In the genomic region with DNA sequence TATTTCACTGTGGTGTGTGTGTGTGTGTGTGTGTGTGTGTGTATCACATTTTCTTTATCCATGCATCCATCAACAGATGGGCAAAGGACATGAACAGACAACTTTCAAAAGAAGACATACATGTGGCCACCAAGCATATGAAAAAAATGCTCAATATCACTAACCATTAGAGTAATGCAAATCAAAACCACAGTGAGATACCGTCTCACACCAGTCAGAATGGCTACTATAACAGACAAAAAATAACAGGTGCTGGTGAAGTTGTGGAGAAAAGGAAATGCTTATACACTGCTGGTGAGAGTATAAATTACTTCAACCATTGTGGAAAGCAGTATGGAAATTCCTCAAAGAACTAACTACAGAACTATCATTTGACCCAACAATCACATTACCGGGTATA, we compare ENCODE assay signal across 7 cellular contexts.
"Had no signal": no experiment of that assay in that cellular context is flagged by ENCODE, and none has a peak within 500 bp of the region (broad histone marks: within the 10 kb centered on the region; RNA-seq: fewer than 3 reads in every experiment).

No MANE protein-coding gene starts in this region.

- H2AFZ ChIP-seq: GM23248 had no signal

- FAIRE-seq: HepG2 had no signal

- H3K9me3 ChIP-seq: HAP-1 had no signal

- DNase-seq: GM23248, GOT3, H7, KBM-7 had no signal

- H3K36me3 ChIP-seq: HAP-1 had no signal

- H3K4me3 ChIP-seq: GM23248, HAP-1 had no signal

- ATAC-seq: HepG2 had no signal

- H3K27ac ChIP-seq: GM23248, HL-60 had no signal

- H3K9ac ChIP-seq: GM23248 had no signal
